ENCODE assay signal across 21 cellular contexts in genomic region chr18:50859793-50860192, GRCh38. TPM values are rescaled to one million over a fixed set of nuclear protein-coding genes. Genes with fewer than 3 reads are reported as not detected.
"Had no signal": no experiment of that assay in that cellular context is flagged by ENCODE, and none has a peak within 500 bp of the region (broad histone marks: within the 10 kb centered on the region; RNA-seq: fewer than 3 reads in every experiment).

No MANE protein-coding gene starts in this region.

- H3K4me3 Mint-ChIP-seq: IgD-negative memory B cell had no signal

- H3K27ac Mint-ChIP-seq: IgD-negative memory B cell had no signal

- H3K36me3 Mint-ChIP-seq: IgD-negative memory B cell had no signal

- DNase-seq: Kasumi-1, MM.1S, NCI-H1092 treated with DMSO at 0.1 percent for 48 hours, NCI-H1436, NCI-H187, NCI-H2029, NCI-H2081 treated with DMSO at 0.1 percent for 48 hours, NCI-H2171, NCI-H226, NCI-H446, NCI-H510A, NCI-H524 treated with DMSO at 0.1 percent for 48 hours, NCI-H69, NCI-H774, Right ventricle myocardium superior, RPMI8226, SIG-M5, SK-N-SH had no signal

- ATAC-seq: K562 had no signal

RNA-seq across cellular contexts. Expression of gene MRO, which starts 40.0 kb away (rescaled TPM):
- total RNA-seq: K562, M059J had no signal
